1 cellular context compared by ENCODE assay signal in genomic region chr1:246566128-246566807, GRCh38.
TF ChIP-seq lines count a peak whose summit lies in the region.

A gene with protein sequence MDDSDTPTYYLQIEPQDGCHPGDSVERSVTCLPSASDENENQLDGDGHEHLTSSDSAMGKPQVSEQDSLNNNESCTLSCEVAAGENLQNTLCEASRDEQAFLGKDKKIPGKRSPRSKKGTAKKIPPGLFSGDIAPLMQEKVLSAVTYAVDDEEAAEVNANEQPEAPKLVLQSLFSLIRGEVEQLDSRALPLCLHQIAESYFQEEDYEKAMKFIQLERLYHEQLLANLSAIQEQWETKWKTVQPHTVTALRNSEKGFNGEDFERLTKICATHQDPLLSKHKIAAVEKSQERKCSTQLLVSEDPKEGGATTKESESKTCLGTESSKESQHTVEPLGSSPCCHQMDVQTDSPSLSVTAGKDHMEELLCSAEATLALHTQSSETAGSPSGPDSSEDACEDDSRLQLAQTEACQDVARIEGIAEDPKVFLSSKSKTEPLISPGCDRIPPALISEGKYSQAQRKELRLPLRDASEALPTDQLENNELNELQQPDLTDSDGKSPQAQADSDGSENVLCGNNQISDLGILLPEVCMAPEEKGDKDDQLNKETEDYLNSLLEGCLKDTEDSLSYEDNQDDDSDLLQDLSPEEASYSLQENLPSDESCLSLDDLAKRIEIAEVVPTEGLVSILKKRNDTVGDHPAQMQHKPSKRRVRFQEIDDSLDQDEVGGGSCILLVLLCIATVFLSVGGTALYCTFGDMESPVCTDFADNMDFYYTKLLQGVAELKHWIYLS (plus strand): TSS chr1:246566456. CDS start chr1:246591563, 25,107 bp downstream.
A gene with protein sequence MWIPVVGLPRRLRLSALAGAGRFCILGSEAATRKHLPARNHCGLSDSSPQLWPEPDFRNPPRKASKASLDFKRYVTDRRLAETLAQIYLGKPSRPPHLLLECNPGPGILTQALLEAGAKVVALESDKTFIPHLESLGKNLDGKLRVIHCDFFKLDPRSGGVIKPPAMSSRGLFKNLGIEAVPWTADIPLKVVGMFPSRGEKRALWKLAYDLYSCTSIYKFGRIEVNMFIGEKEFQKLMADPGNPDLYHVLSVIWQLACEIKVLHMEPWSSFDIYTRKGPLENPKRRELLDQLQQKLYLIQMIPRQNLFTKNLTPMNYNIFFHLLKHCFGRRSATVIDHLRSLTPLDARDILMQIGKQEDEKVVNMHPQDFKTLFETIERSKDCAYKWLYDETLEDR (minus strand): TSS chr1:246566261. CDS start chr1:246566138, 123 bp downstream.

TF ChIP-seq in Ishikawa, 13 proteins besides CTCF, POLR2A, EP300 and RAD21 (continued from another document):
- TF ChIP-seq TEAD4 (IDR thresholded peaks at IDR 0.05) (no peak; the same call in 1 of the 2 replicates), MAX (IDR thresholded peaks at IDR 0.05) (peak; percentile 99), NFIC (IDR thresholded peaks at IDR 0.05) (no peak; the same call in 1 of the 2 replicates), TCF12 (IDR thresholded peaks at IDR 0.05; ENCODE audit: low read depth) (peak; percentile 57), EGR1 (IDR thresholded peaks at IDR 0.05) (peak; percentile 35; the same call in 1 of the 2 replicates), CREB1 (IDR thresholded peaks at IDR 0.05; ENCODE audit: low read depth) (peak; percentile 74)
